16 cellular contexts compared by ENCODE assay signal in the genomic region with DNA sequence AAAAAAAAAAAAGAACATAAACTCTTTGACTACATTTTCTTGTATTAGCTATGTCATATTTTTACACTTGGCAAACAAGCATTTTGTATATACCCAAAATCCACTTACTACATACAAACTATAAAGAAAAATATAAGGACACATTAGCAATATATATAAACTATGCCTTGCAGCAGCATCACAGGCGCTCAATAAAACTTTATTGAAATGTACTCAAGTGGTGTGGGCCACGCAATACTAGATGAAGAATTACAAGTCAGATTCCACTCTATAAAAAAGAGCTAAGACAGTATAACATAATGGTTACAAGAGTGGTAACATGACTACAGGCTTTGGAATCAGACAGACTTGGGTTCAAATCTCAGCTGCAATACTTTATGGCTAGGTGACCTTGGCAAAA.
"Had no signal": no experiment of that assay in that cellular context is flagged by ENCODE, and none has a peak within 500 bp of the region (broad histone marks: within the 10 kb centered on the region; RNA-seq: fewer than 3 reads in every experiment).

No MANE protein-coding gene starts in this region.

- DNase-seq: activated CD4-positive, alpha-beta memory T cell treated with anti-CD3 and anti-CD28 coated beads for 36 hours; activated CD4-positive, alpha-beta T cell treated with anti-CD3 and anti-CD28 coated beads for 1 hour; activated CD8-positive, alpha-beta memory T cell treated with anti-CD3 and anti-CD28 coated beads, Interleukin-2, amount 10 ng/mL, durations not matched to agents 7 days and 5 days; activated naive CD4-positive, alpha-beta T cell treated with anti-CD3 and anti-CD28 coated beads, Interleukin-2, amount 10 ng/mL, durations not matched to agents 7 days and 5 days; activated T-cell treated with anti-CD3 and anti-CD28 coated beads, Interleukin-2, amount 50 U/mL, for 1 hour; colonic mucosa; hippocampal formation; naive B cell; stimulated activated CD4-positive, alpha-beta T cell treated with anti-CD3 and anti-CD28 coated beads, Interleukin-2, amount 100 ng/mL, for 24 hours; T-cell; T1000; tibial artery had no signal

- H3K4me3 Mint-ChIP-seq: activated CD4-positive, alpha-beta memory T cell treated with anti-CD3 and anti-CD28 coated beads for 36 hours; activated CD8-positive, alpha-beta memory T cell treated with anti-CD3 and anti-CD28 coated beads, Interleukin-2, amount 10 ng/mL, durations not matched to agents 7 days and 5 days; activated naive CD4-positive, alpha-beta T cell treated with anti-CD3 and anti-CD28 coated beads, Interleukin-2, amount 10 ng/mL, durations not matched to agents 7 days and 5 days; stimulated activated effector memory CD8-positive, alpha-beta T cell treated with anti-CD3 and anti-CD28 coated beads, Interleukin-12 subunit alpha, Interleukin-12 subunit beta, amount 100 ng/mL, for 72 hours; T-cell had no signal

- H3K4me3 ChIP-seq: colonic mucosa, tibial artery had no signal

- ATAC-seq: activated CD8-positive, alpha-beta memory T cell treated with anti-CD3 and anti-CD28 coated beads, Interleukin-2, amount 10 ng/mL, durations not matched to agents 7 days and 5 days; esophagus mucosa; left lobe of liver; stimulated activated effector memory CD8-positive, alpha-beta T cell treated with anti-CD3 and anti-CD28 coated beads, Interleukin-12 subunit alpha, Interleukin-12 subunit beta, amount 100 ng/mL, for 72 hours; T-cell had no signal

- H3K27me3 ChIP-seq: colonic mucosa, tibial artery had no signal

- H3K9me3 Mint-ChIP-seq: activated CD4-positive, alpha-beta memory T cell treated with anti-CD3 and anti-CD28 coated beads for 36 hours; activated naive CD4-positive, alpha-beta T cell treated with anti-CD3 and anti-CD28 coated beads, Interleukin-2, amount 10 ng/mL, durations not matched to agents 7 days and 5 days; activated T-helper 2 cell treated with anti-CD3 and anti-CD28 coated beads, Interferon-gamma antibody, Interleukin-2, Interleukin-4, amounts not matched to agents 10 μg/mL and 5 μg/mL and 100 μg/mL, durations not matched to agents 14 hours and 24 hours and 36 hours; naive B cell; stimulated activated effector memory CD8-positive, alpha-beta T cell treated with anti-CD3 and anti-CD28 coated beads, Interleukin-12 subunit alpha, Interleukin-12 subunit beta, amount 100 ng/mL, for 72 hours; T-cell had no signal

- H3K27ac Mint-ChIP-seq: activated CD4-positive, alpha-beta memory T cell treated with anti-CD3 and anti-CD28 coated beads for 36 hours; activated CD8-positive, alpha-beta memory T cell treated with anti-CD3 and anti-CD28 coated beads, Interleukin-2, amount 10 ng/mL, durations not matched to agents 7 days and 5 days; activated naive CD4-positive, alpha-beta T cell treated with anti-CD3 and anti-CD28 coated beads, Interleukin-2, amount 10 ng/mL, durations not matched to agents 7 days and 5 days; activated T-helper 2 cell treated with anti-CD3 and anti-CD28 coated beads, Interferon-gamma antibody, Interleukin-2, Interleukin-4, amounts not matched to agents 10 μg/mL and 5 μg/mL and 100 μg/mL, durations not matched to agents 14 hours and 24 hours and 36 hours had no signal

- H3K9me3 ChIP-seq: colonic mucosa, tibial artery had no signal

- H3K27me3 Mint-ChIP-seq: activated CD4-positive, alpha-beta memory T cell treated with anti-CD3 and anti-CD28 coated beads for 36 hours; activated CD8-positive, alpha-beta memory T cell treated with anti-CD3 and anti-CD28 coated beads, Interleukin-2, amount 10 ng/mL, durations not matched to agents 7 days and 5 days; activated naive CD4-positive, alpha-beta T cell treated with anti-CD3 and anti-CD28 coated beads, Interleukin-2, amount 10 ng/mL, durations not matched to agents 7 days and 5 days; naive B cell; T-cell had no signal

- H3K36me3 ChIP-seq: colonic mucosa had no signal
